23 cellular contexts compared by ENCODE assay signal in the genomic region with DNA sequence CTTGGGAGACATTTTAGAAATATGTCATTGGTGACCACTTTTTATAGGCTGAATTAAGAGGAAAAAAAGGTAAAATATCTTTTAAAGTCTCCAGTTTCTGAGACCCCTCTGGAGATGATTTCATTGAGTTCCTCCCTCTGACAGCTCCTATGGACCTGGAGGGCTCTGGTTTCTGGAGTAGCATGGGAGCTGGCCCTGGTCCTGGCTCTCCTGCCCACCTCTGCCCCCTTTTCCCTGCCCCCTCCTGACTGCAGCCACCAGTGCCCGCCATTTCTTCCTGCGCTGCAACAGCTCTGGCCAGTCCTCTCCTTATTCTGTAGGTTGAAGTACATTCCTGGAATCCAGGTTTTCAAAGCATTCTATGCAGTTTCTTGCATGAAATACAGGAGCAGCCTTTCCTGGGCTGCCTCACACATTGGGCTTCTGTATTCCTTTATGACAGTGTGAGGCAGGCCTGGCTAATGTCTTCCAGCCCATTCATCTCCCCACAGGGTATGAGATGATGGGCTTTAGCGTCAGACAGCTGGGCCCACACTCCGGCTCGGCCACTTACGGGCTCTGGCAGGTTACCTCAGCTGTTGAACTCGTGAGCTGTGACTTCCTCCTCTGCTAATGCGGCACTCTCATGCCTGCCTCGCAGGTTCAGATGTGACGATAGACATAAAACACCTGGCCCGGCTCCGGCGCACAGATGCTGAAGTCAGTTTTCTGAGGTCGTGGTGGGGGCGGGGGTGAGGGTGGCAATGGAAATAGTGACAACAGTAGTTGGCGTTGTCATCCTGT.
A peak's percentile ranks its signal among the peaks of the same experiment; 100 is the strongest.
DNase-seq lines count a peak whose midpoint lies in the region; ATAC-seq and TF ChIP-seq lines count a peak whose summit lies in the region.
"Had no signal": no experiment of that assay in that cellular context is flagged by ENCODE, and none has a peak within 500 bp of the region (broad histone marks: within the 10 kb centered on the region; RNA-seq: fewer than 3 reads in every experiment).

No MANE protein-coding gene starts in this region.

- DNase-seq in DMS153 (lab: John Stamatoyannopoulos, UW) (peak; percentile 61), DMS153 treated with DMSO at 0.1 percent for 48 hours (lab: John Stamatoyannopoulos, UW; ENCODE audit: unreplicated experiment) (no peak), endodermal cell (no peak), osteocyte (ENCODE audit: extremely low spot score, unreplicated experiment) (peak; percentile 69), kidney glomerular epithelial cell (lab: John Stamatoyannopoulos, UW) (no peak), MCF 10A (ENCODE audit: unreplicated experiment) (no peak)
- DNase-seq in effector memory CD8-positive, alpha-beta T cell, result no peak
- DNase-seq: activated naive CD4-positive, alpha-beta T cell; activated T-cell treated with anti-CD3 and anti-CD28 coated beads for 4 hours; AML-193; amniotic stem cell; dermis blood vessel endothelial cell; HCEC 1CT; natural killer cell; NCI-H1105 treated with DMSO at 0.1 percent for 48 hours; NCI-H2107; NCI-H510A treated with DMSO at 0.1 percent for 48 hours; stimulated activated naive CD8-positive, alpha-beta T cell treated with anti-CD3 and anti-CD28 coated beads, Interleukin-15, Interleukin-2, amounts not matched to agents 100 U/mL and 50 U/mL, for 24 hours; T-cell had no signal

- no TSS peak for BruUV-seq in MCF 10A (replicated peaks; lab: Mats Ljungman, UMichigan)

- POLR2A ChIA-PET in MCF 10A (lab: Yijun Ruan, JAX), result no interaction called here

- no peaks in the 10 kb centered on the region for H3K36me3 ChIP-seq in endodermal cell (ENCODE audit: control insufficient read depth, insufficient read depth, low read length)

- peak; percentile 75 for ATAC-seq in HG03432 (IDR thresholded peaks at IDR 0.05; ENCODE audit: unreplicated experiment)
- no peak for ATAC-seq in effector memory CD8-positive, alpha-beta T cell (replicated peaks)
- ATAC-seq: natural killer cell; stimulated activated naive CD8-positive, alpha-beta T cell treated with anti-CD3 and anti-CD28 coated beads, Interleukin-15, Interleukin-2, amounts not matched to agents 100 U/mL and 50 U/mL, for 24 hours; T-cell had no signal

- H3K4me3 ChIP-seq in endodermal cell (ENCODE audit: low read length), result no peak overlapping the region
- H3K4me3 ChIP-seq: skin epidermis, tibial nerve had no signal

- 88 to 91% methylated on average over 11 to 16 of the region's 16 CpGs for WGBS in endodermal cell (ENCODE audit: insufficient coverage in 1 of 2, insufficient read length in 1 of 2), 2 experiments

- no peaks in the 10 kb centered on the region for H3K4me1 Mint-ChIP-seq in endodermal cell
- no peaks in the 10 kb centered on the region for H3K4me1 Mint-ChIP-seq in osteocyte (ENCODE audit: unreplicated experiment)
- peaks cover 0 to 3% of the 10 kb centered on the region in 2 donors for H3K4me1 Mint-ChIP-seq in effector memory CD8-positive, alpha-beta T cell (ENCODE audit: low read depth in 2 of 2)
- no peaks in the 10 kb centered on the region for H3K4me1 Mint-ChIP-seq in MCF 10A (ENCODE audit: insufficient read depth, unreplicated experiment)
- H3K4me1 Mint-ChIP-seq: T-cell had no signal

- H3K9me3 Mint-ChIP-seq in endodermal cell (no peaks in the 10 kb centered on the region), osteocyte (ENCODE audit: unreplicated experiment) (peaks cover 14% of the 10 kb centered on the region), MCF 10A (ENCODE audit: unreplicated experiment) (no peaks in the 10 kb centered on the region)
- no peaks in the 10 kb centered on the region for H3K9me3 Mint-ChIP-seq in effector memory CD8-positive, alpha-beta T cell
- H3K9me3 Mint-ChIP-seq: natural killer cell had no signal

- no peaks in the 10 kb centered on the region for H3K27me3 ChIP-seq in endodermal cell (ENCODE audit: control insufficient read depth, insufficient read depth, low read length, poor library complexity, severe bottlenecking)
- H3K27me3 ChIP-seq: tibial nerve had no signal

- intact Hi-C loops in MCF 10A (cut with micrococcal nuclease), result no loop called here

- CTCF ChIA-PET in MCF 10A (lab: Yijun Ruan, JAX), result no interaction called here

- peak overlapping the region; percentile 68 for H3K27ac ChIP-seq in endodermal cell (ENCODE audit: low read depth, low read length)
- H3K27ac ChIP-seq: 22Rv1, skin epidermis, tibial nerve had no signal

- H3K4me3 Mint-ChIP-seq in endodermal cell (no peak overlapping the region), osteocyte (ENCODE audit: unreplicated experiment) (no peak overlapping the region), MCF 10A (ENCODE audit: unreplicated experiment) (no peak overlapping the region)
- H3K4me3 Mint-ChIP-seq in effector memory CD8-positive, alpha-beta T cell, result no peak overlapping the region
- H3K4me3 Mint-ChIP-seq: natural killer cell, T-cell had no signal

- no peak overlapping the region for H3K9ac ChIP-seq in endodermal cell (ENCODE audit: extremely low read depth, low read length, poor library complexity, severe bottlenecking)

- H3K27me3 Mint-ChIP-seq in endodermal cell (ENCODE audit: insufficient read depth) (no peaks in the 10 kb centered on the region), osteocyte (ENCODE audit: unreplicated experiment) (no peaks in the 10 kb centered on the region), MCF 10A (ENCODE audit: insufficient read depth, unreplicated experiment) (no peaks in the 10 kb centered on the region)
- no peaks in the 10 kb centered on the region for H3K27me3 Mint-ChIP-seq in effector memory CD8-positive, alpha-beta T cell
- H3K27me3 Mint-ChIP-seq: T-cell had no signal

- H3K9me3 ChIP-seq in endodermal cell (ENCODE audit: control insufficient read depth, low read length), result no peaks in the 10 kb centered on the region

- H3K27ac Mint-ChIP-seq in endodermal cell, result no peak overlapping the region
- H3K27ac Mint-ChIP-seq in osteocyte (ENCODE audit: unreplicated experiment), result no peak overlapping the region
- H3K27ac Mint-ChIP-seq in effector memory CD8-positive, alpha-beta T cell, result peak overlapping the region in 1 of 2 donors; percentile 82
- no peak overlapping the region for H3K27ac Mint-ChIP-seq in MCF 10A (ENCODE audit: low read depth, unreplicated experiment)
- H3K27ac Mint-ChIP-seq: natural killer cell, T-cell had no signal

- H3K36me3 Mint-ChIP-seq in endodermal cell (ENCODE audit: low read depth) (peaks cover 2% of the 10 kb centered on the region), osteocyte (ENCODE audit: unreplicated experiment) (no peaks in the 10 kb centered on the region), MCF 10A (ENCODE audit: insufficient read depth, unreplicated experiment) (no peaks in the 10 kb centered on the region)
- H3K36me3 Mint-ChIP-seq in effector memory CD8-positive, alpha-beta T cell (ENCODE audit: insufficient read depth), result peaks cover 4% of the 10 kb centered on the region
- H3K36me3 Mint-ChIP-seq: natural killer cell had no signal

- TF ChIP-seq CTCF in endodermal cell (conservative IDR thresholded peaks at IDR 0.05) (no peak), osteocyte (IDR thresholded peaks at IDR 0.05) (no peak), MCF 10A (IDR thresholded peaks at IDR 0.05; ENCODE audit: unreplicated experiment) (no peak)

- H3K4me1 ChIP-seq in endodermal cell (ENCODE audit: control insufficient read depth, insufficient read depth, low read length), result no peaks in the 10 kb centered on the region
- H3K4me1 ChIP-seq: tibial nerve had no signal

Comparison
In these comparisons a context has a peak if more than half of its experiments do, and no peak if none do; other contexts are left out.
1. DNase-seq: peak in DMS153 (single experiment) and osteocyte (single experiment); none in DMS153 treated with DMSO at 0.1 percent for 48 hours (single experiment), endodermal cell (single experiment), kidney glomerular epithelial cell (single experiment), effector memory CD8-positive, alpha-beta T cell (0 of 3) and MCF 10A (single experiment).